Comparison of ENCODE assay signal across 15 cellular contexts in genomic region chr20:25236450-25237304, GRCh38. TPM values are rescaled to one million over a fixed set of nuclear protein-coding genes. Genes with fewer than 3 reads are reported as not detected.
DNase-seq lines count a peak whose midpoint lies in the region; ATAC-seq and TF ChIP-seq lines count a peak whose summit lies in the region.
"Had no signal": no experiment of that assay in that cellular context is flagged by ENCODE, and none has a peak within 500 bp of the region (broad histone marks: within the 10 kb centered on the region; RNA-seq: fewer than 3 reads in every experiment).

No MANE protein-coding gene starts in this region.

- WGBS in endodermal cell (ENCODE audit: insufficient coverage in 1 of 2, insufficient read length in 1 of 2), 2 experiments: 73 to 80% methylated on average over 12 to 15 of the region's 15 CpGs

- H3K27me3 Mint-ChIP-seq in activated T-cell treated with anti-CD3 and anti-CD28 coated beads, Interleukin-2, amount 50 U/mL, for 72 hours (ENCODE audit: low read depth): peaks cover 15% of the 10 kb centered on the region
- peaks cover 3% of the 10 kb centered on the region for H3K27me3 Mint-ChIP-seq in endodermal cell (ENCODE audit: insufficient read depth)

- no peaks in the 10 kb centered on the region for H3K9me3 Mint-ChIP-seq in activated T-cell treated with anti-CD3 and anti-CD28 coated beads, Interleukin-2, amount 50 U/mL, for 72 hours
- H3K9me3 Mint-ChIP-seq in endodermal cell: no peaks in the 10 kb centered on the region
- H3K9me3 Mint-ChIP-seq in stimulated activated effector memory CD8-positive, alpha-beta T cell treated with anti-CD3 and anti-CD28 coated beads, Interleukin-12 subunit alpha, Interleukin-12 subunit beta, amount 100 ng/mL, for 72 hours: no peaks in the 10 kb centered on the region

- TF ChIP-seq CTCF in RWPE1 (conservative IDR thresholded peaks at IDR 0.05; ENCODE audit: low read depth): no peak
- TF ChIP-seq CTCF in endodermal cell (conservative IDR thresholded peaks at IDR 0.05): no peak

- peaks cover 5 to 7% of the 10 kb centered on the region in 2 donors for H3K36me3 Mint-ChIP-seq in activated T-cell treated with anti-CD3 and anti-CD28 coated beads, Interleukin-2, amount 50 U/mL, for 72 hours (ENCODE audit: insufficient read depth in 2 of 2)
- no peaks in the 10 kb centered on the region for H3K36me3 Mint-ChIP-seq in endodermal cell (ENCODE audit: low read depth)
- peaks cover 13% of the 10 kb centered on the region for H3K36me3 Mint-ChIP-seq in stimulated activated effector memory CD8-positive, alpha-beta T cell treated with anti-CD3 and anti-CD28 coated beads, Interleukin-12 subunit alpha, Interleukin-12 subunit beta, amount 100 ng/mL, for 72 hours

- no peaks in the 10 kb centered on the region for H3K36me3 ChIP-seq in endodermal cell (ENCODE audit: control insufficient read depth, insufficient read depth, low read length)
- H3K36me3 ChIP-seq: thyroid gland had no signal

- H3K4me1 Mint-ChIP-seq in activated T-cell treated with anti-CD3 and anti-CD28 coated beads, Interleukin-2, amount 50 U/mL, for 72 hours (ENCODE audit: low read depth): peaks cover 32% of the 10 kb centered on the region
- H3K4me1 Mint-ChIP-seq in endodermal cell: peaks cover 41% of the 10 kb centered on the region
- peaks cover 33% of the 10 kb centered on the region for H3K4me1 Mint-ChIP-seq in stimulated activated effector memory CD8-positive, alpha-beta T cell treated with anti-CD3 and anti-CD28 coated beads, Interleukin-12 subunit alpha, Interleukin-12 subunit beta, amount 100 ng/mL, for 72 hours

- CTCF ChIA-PET in RWPE1 (lab: Yijun Ruan, JAX): no interaction called here

- H3K9me3 ChIP-seq in endodermal cell (ENCODE audit: control insufficient read depth, low read length): no peaks in the 10 kb centered on the region
- H3K9me3 ChIP-seq: Caco-2, psoas muscle, thyroid gland had no signal

- H3K27me3 ChIP-seq in endodermal cell (ENCODE audit: control insufficient read depth, insufficient read depth, low read length, poor library complexity, severe bottlenecking): no peaks in the 10 kb centered on the region
- H3K27me3 ChIP-seq: thyroid gland had no signal

- H3K4me3 Mint-ChIP-seq in activated T-cell treated with anti-CD3 and anti-CD28 coated beads, Interleukin-2, amount 50 U/mL, for 72 hours: peak overlapping the region; percentile 74 to 84
- no peak overlapping the region for H3K4me3 Mint-ChIP-seq in endodermal cell
- peak overlapping the region; percentile 61 for H3K4me3 Mint-ChIP-seq in stimulated activated effector memory CD8-positive, alpha-beta T cell treated with anti-CD3 and anti-CD28 coated beads, Interleukin-12 subunit alpha, Interleukin-12 subunit beta, amount 100 ng/mL, for 72 hours
- H3K4me3 Mint-ChIP-seq: T-helper 17 cell had no signal

- DNase-seq in activated T-cell treated with anti-CD3 and anti-CD28 coated beads, Interleukin-2, amount 50 U/mL, for 72 hours: no peak
- no peak for DNase-seq in activated T-cell treated with anti-CD3 and anti-CD28 coated beads, Interleukin-2, amount 50 U/mL, for 48 hours
- no peak for DNase-seq in RWPE1 (ENCODE audit: low spot score)
- DNase-seq in endodermal cell: peak; percentile 80
- no peak for DNase-seq in stimulated activated effector memory CD8-positive, alpha-beta T cell treated with anti-CD3 and anti-CD28 coated beads, Interleukin-12 subunit alpha, Interleukin-12 subunit beta, amount 100 ng/mL, for 72 hours (ENCODE audit: low spot score in 2 of 2)
- no peak for DNase-seq in GM19238 (ENCODE audit: insufficient read length, low spot score)
- DNase-seq in AG08395 (ENCODE audit: low spot score): no peak
- DNase-seq: Caco-2, MM.1S, NCI-H1930, NCI-H748 treated with DMSO at 0.1 percent for 48 hours, T-helper 17 cell, thyroid gland had no signal

- no peak for ATAC-seq in activated T-cell treated with anti-CD3 and anti-CD28 coated beads, Interleukin-2, amount 50 U/mL, for 72 hours (replicated peaks in 1 of 2)
- no peak for ATAC-seq in stimulated activated effector memory CD8-positive, alpha-beta T cell treated with anti-CD3 and anti-CD28 coated beads, Interleukin-12 subunit alpha, Interleukin-12 subunit beta, amount 100 ng/mL, for 72 hours
- no peak for ATAC-seq in HG02885 (IDR thresholded peaks at IDR 0.05; ENCODE audit: poor library complexity, unreplicated experiment)

- POLR2A ChIA-PET in RWPE1 (lab: Yijun Ruan, JAX; ENCODE audit: low non-redundant PET): interaction anchor here (0.6 kb wide), 1 partner anchor 15 kb away, joined by 3 read pairs; no protein-coding TSS in a partner anchor

- peaks cover 8% of the 10 kb centered on the region for H3K4me1 ChIP-seq in endodermal cell (ENCODE audit: control insufficient read depth, insufficient read depth, low read length)

- H3K27ac ChIP-seq in RWPE1 (peak overlapping the region; percentile 99), endodermal cell (ENCODE audit: low read depth, low read length) (no peak overlapping the region)
- H3K27ac ChIP-seq: thyroid gland had no signal

- H3K27ac Mint-ChIP-seq in activated T-cell treated with anti-CD3 and anti-CD28 coated beads, Interleukin-2, amount 50 U/mL, for 72 hours: peak overlapping the region; percentile 69
- H3K27ac Mint-ChIP-seq in endodermal cell: no peak overlapping the region
- H3K27ac Mint-ChIP-seq in stimulated activated effector memory CD8-positive, alpha-beta T cell treated with anti-CD3 and anti-CD28 coated beads, Interleukin-12 subunit alpha, Interleukin-12 subunit beta, amount 100 ng/mL, for 72 hours: peak overlapping the region; percentile 97

- H3K9ac ChIP-seq in endodermal cell (ENCODE audit: extremely low read depth, low read length, poor library complexity, severe bottlenecking): no peak overlapping the region

- H3K4me3 ChIP-seq in endodermal cell (ENCODE audit: low read length): no peak overlapping the region
- H3K4me3 ChIP-seq: psoas muscle, thyroid gland had no signal

RNA-seq across cellular contexts. Expression of gene PYGB, which starts 11.2 kb away (rescaled TPM):
- 10 to 100 TPM; 43.7 to 48.3 TPM for total RNA-seq in activated T-cell treated with anti-CD3 and anti-CD28 coated beads, Interleukin-2, amount 50 U/mL, for 72 hours
- 10 to 100 TPM; 59.3 to 66.8 TPM for total RNA-seq in endodermal cell
- polyA plus RNA-seq in endodermal cell (2013, experiment 1 of 2): 48.4 TPM
- polyA plus RNA-seq in endodermal cell (2013, experiment 2 of 2): 48.7 TPM

RNA-seq across cellular contexts. Expression of gene ENTPD6, which starts 41.2 kb away (rescaled TPM):
- total RNA-seq in activated T-cell treated with anti-CD3 and anti-CD28 coated beads, Interleukin-2, amount 50 U/mL, for 72 hours: 10 to 100 TPM; 55.3 to 58.7 TPM
- total RNA-seq in endodermal cell: 10 to 100 TPM; 77.1 to 93.6 TPM
- polyA plus RNA-seq in endodermal cell (2013, experiment 1 of 2): 49.8 TPM
- 44.7 TPM for polyA plus RNA-seq in endodermal cell (2013, experiment 2 of 2)
